Comparison of ENCODE assay signal across 9 cellular contexts in genomic region chr20:49166534-49167449, GRCh38. TPM values are rescaled to one million over a fixed set of nuclear protein-coding genes. Genes with fewer than 3 reads are reported as not detected.
DNase-seq lines count a peak whose midpoint lies in the region; ATAC-seq lines count a peak whose summit lies in the region.
"Had no signal": no experiment of that assay in that cellular context is flagged by ENCODE, and none has a peak within 500 bp of the region (broad histone marks: within the 10 kb centered on the region; RNA-seq: fewer than 3 reads in every experiment).

No MANE protein-coding gene starts in this region.

- H3K9me3 Mint-ChIP-seq in activated CD4-positive, alpha-beta T cell treated with anti-CD3 and anti-CD28 coated beads, Interleukin-2, amount 10 ng/mL, durations not matched to agents 24 days and 14 days = no peaks in the 10 kb centered on the region
- H3K9me3 Mint-ChIP-seq in activated T-helper 17 cell treated with anti-CD3 and anti-CD28 coated beads, Interleukin-2, amount 50 U/mL, for 72 hours = no peaks in the 10 kb centered on the region
- H3K9me3 Mint-ChIP-seq in stimulated activated naive B cell treated with anti-CD40 and anti-IgM and Interleukin-4, amounts not matched to agents 10 μg/mL and 1 μg/mL and 100 μg/mL, for 72 hours = no peaks in the 10 kb centered on the region

- H3K4me1 Mint-ChIP-seq in activated CD4-positive, alpha-beta T cell treated with anti-CD3 and anti-CD28 coated beads, Interleukin-2, amount 10 ng/mL, durations not matched to agents 24 days and 14 days = peaks cover 49% of the 10 kb centered on the region
- peaks cover 28% of the 10 kb centered on the region for H3K4me1 Mint-ChIP-seq in activated T-helper 17 cell treated with anti-CD3 and anti-CD28 coated beads, Interleukin-2, amount 50 U/mL, for 72 hours
- peaks cover 24 to 46% of the 10 kb centered on the region in 2 donors for H3K4me1 Mint-ChIP-seq in stimulated activated naive B cell treated with anti-CD40 and anti-IgM and Interleukin-4, amounts not matched to agents 10 μg/mL and 1 μg/mL and 100 μg/mL, for 72 hours

- H3K4me3 Mint-ChIP-seq in activated CD4-positive, alpha-beta T cell treated with anti-CD3 and anti-CD28 coated beads, Interleukin-2, amount 10 ng/mL, durations not matched to agents 24 days and 14 days = peak overlapping the region; percentile 72
- H3K4me3 Mint-ChIP-seq in activated T-helper 17 cell treated with anti-CD3 and anti-CD28 coated beads, Interleukin-2, amount 50 U/mL, for 72 hours = peak overlapping the region; percentile 75
- peak overlapping the region in 1 of 2 donors; percentile 10 for H3K4me3 Mint-ChIP-seq in stimulated activated naive B cell treated with anti-CD40 and anti-IgM and Interleukin-4, amounts not matched to agents 10 μg/mL and 1 μg/mL and 100 μg/mL, for 72 hours

- peak overlapping the region; percentile 90 for H3K27ac Mint-ChIP-seq in activated CD4-positive, alpha-beta T cell treated with anti-CD3 and anti-CD28 coated beads, Interleukin-2, amount 10 ng/mL, durations not matched to agents 24 days and 14 days
- H3K27ac Mint-ChIP-seq in activated T-helper 17 cell treated with anti-CD3 and anti-CD28 coated beads, Interleukin-2, amount 50 U/mL, for 72 hours = peak overlapping the region; percentile 98
- peak overlapping the region; percentile 38 for H3K27ac Mint-ChIP-seq in stimulated activated naive B cell treated with anti-CD40 and anti-IgM and Interleukin-4, amounts not matched to agents 10 μg/mL and 1 μg/mL and 100 μg/mL, for 72 hours

- ATAC-seq in HG02678 (IDR thresholded peaks at IDR 0.05; ENCODE audit: unreplicated experiment) (peak; percentile 58), GM21717 (IDR thresholded peaks at IDR 0.05; ENCODE audit: unreplicated experiment) (no peak)
- ATAC-seq in activated T-helper 17 cell treated with anti-CD3 and anti-CD28 coated beads, Interleukin-2, amount 50 U/mL, for 72 hours (replicated peaks) = peak; percentile 84
- ATAC-seq in stimulated activated naive B cell treated with anti-CD40 and anti-IgM and Interleukin-4, amounts not matched to agents 10 μg/mL and 1 μg/mL and 100 μg/mL, for 72 hours (replicated peaks) = peak; percentile 72 to 80

- peaks cover 36% of the 10 kb centered on the region for H3K36me3 Mint-ChIP-seq in activated CD4-positive, alpha-beta T cell treated with anti-CD3 and anti-CD28 coated beads, Interleukin-2, amount 10 ng/mL, durations not matched to agents 24 days and 14 days (ENCODE audit: low read depth)
- H3K36me3 Mint-ChIP-seq in activated T-helper 17 cell treated with anti-CD3 and anti-CD28 coated beads, Interleukin-2, amount 50 U/mL, for 72 hours (ENCODE audit: low read depth) = peaks cover 80% of the 10 kb centered on the region
- H3K36me3 Mint-ChIP-seq in stimulated activated naive B cell treated with anti-CD40 and anti-IgM and Interleukin-4, amounts not matched to agents 10 μg/mL and 1 μg/mL and 100 μg/mL, for 72 hours = peaks cover 6 to 25% of the 10 kb centered on the region in 2 donors

- H3K27me3 Mint-ChIP-seq in activated CD4-positive, alpha-beta T cell treated with anti-CD3 and anti-CD28 coated beads, Interleukin-2, amount 10 ng/mL, durations not matched to agents 24 days and 14 days = no peaks in the 10 kb centered on the region
- no peaks in the 10 kb centered on the region for H3K27me3 Mint-ChIP-seq in activated T-helper 17 cell treated with anti-CD3 and anti-CD28 coated beads, Interleukin-2, amount 50 U/mL, for 72 hours
- no peaks in the 10 kb centered on the region for H3K27me3 Mint-ChIP-seq in stimulated activated naive B cell treated with anti-CD40 and anti-IgM and Interleukin-4, amounts not matched to agents 10 μg/mL and 1 μg/mL and 100 μg/mL, for 72 hours

- intact Hi-C loops in activated CD4-positive, alpha-beta T cell treated with anti-CD3 and anti-CD28 coated beads, Interleukin-2, amount 10 ng/mL, durations not matched to agents 24 days and 14 days (cut with micrococcal nuclease) = loop anchor here (2.0 to 10.0 kb wide), 5 partner anchors 20 to 428 kb away; partner anchors contain the start of genes DDX27 and ZNFX1

- DNase-seq in activated CD4-positive, alpha-beta T cell treated with anti-CD3 and anti-CD28 coated beads, Interleukin-2, amount 10 ng/mL, durations not matched to agents 24 days and 14 days = peak; percentile 69
- no peak for DNase-seq in activated CD4-positive, alpha-beta T cell treated with anti-CD3 and anti-CD28 coated beads for 1 hour
- no peak for DNase-seq in stimulated activated naive B cell treated with anti-CD40 and anti-IgM and Interleukin-4, amounts not matched to agents 10 μg/mL and 1 μg/mL and 100 μg/mL, for 72 hours
- DNase-seq in stimulated activated naive CD4-positive, alpha-beta T cell treated with Interleukin-2 at 50 U/mL for 16 hours (lab: John Stamatoyannopoulos, UW) = no peak
- DNase-seq in HUDEP-2 (lab: John Stamatoyannopoulos, UW; ENCODE audit: unreplicated experiment in 76 of 76) = no peak
- DNase-seq: PC-9 had no signal

RNA-seq across cellular contexts. Expression of gene STAU1, which starts 21.3 kb away (rescaled TPM):
- total RNA-seq in activated CD4-positive, alpha-beta T cell treated with anti-CD3 and anti-CD28 coated beads, Interleukin-2, amount 10 ng/mL, durations not matched to agents 24 days and 14 days = 73.5 and 73.7 TPM in 2 replicates
- 10 to 100 TPM; 73.3 to 88.2 TPM for total RNA-seq in activated T-helper 17 cell treated with anti-CD3 and anti-CD28 coated beads, Interleukin-2, amount 50 U/mL, for 72 hours

RNA-seq across cellular contexts. Expression of gene DDX27, which starts 52.4 kb away (rescaled TPM):
- 56.5 and 56.9 TPM in 2 replicates for total RNA-seq in activated CD4-positive, alpha-beta T cell treated with anti-CD3 and anti-CD28 coated beads, Interleukin-2, amount 10 ng/mL, durations not matched to agents 24 days and 14 days
- total RNA-seq in activated T-helper 17 cell treated with anti-CD3 and anti-CD28 coated beads, Interleukin-2, amount 50 U/mL, for 72 hours = 10 to 100 TPM; 35.6 to 56.3 TPM

Comparison
In these comparisons a context has a peak if more than half of its experiments do, and no peak if none do; other contexts are left out.
1. H3K27ac Mint-ChIP-seq: peak in every context shown above with its lines; median percentile 98 in activated T-helper 17 cell treated with anti-CD3 and anti-CD28 coated beads, Interleukin-2, amount 50 U/mL, for 72 hours; 90 in activated CD4-positive, alpha-beta T cell treated with anti-CD3 and anti-CD28 coated beads, Interleukin-2, amount 10 ng/mL, durations not matched to agents 24 days and 14 days; 38 in stimulated activated naive B cell treated with anti-CD40 and anti-IgM and Interleukin-4, amounts not matched to agents 10 μg/mL and 1 μg/mL and 100 μg/mL, for 72 hours.